1 cellular context compared by ENCODE assay signal in the genomic region with DNA sequence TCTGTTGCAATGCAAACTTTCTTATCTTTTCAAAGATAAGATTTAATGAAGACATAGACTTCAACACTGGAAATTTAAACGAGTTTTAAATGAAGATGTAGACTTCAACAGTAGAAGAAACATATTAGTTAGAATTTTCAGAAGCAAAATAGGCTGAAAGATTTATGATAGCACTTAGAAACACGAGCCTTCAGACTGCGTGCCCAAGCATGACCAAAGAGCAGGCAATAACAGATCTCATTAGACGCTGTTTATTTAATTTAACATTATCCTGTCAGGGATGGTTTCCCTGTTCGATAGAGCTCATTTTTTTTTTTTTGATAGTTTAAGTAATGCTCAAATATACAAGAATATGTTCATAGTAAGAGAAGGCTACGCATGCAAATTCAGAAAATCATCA.
TF ChIP-seq lines count a peak whose summit lies in the region.

No MANE protein-coding gene starts in this region.

TF ChIP-seq in HEK293, 187 proteins besides CTCF, POLR2A, EP300 and RAD21 (continued from another document and continues in another):
- TF ChIP-seq, protein P1, sequence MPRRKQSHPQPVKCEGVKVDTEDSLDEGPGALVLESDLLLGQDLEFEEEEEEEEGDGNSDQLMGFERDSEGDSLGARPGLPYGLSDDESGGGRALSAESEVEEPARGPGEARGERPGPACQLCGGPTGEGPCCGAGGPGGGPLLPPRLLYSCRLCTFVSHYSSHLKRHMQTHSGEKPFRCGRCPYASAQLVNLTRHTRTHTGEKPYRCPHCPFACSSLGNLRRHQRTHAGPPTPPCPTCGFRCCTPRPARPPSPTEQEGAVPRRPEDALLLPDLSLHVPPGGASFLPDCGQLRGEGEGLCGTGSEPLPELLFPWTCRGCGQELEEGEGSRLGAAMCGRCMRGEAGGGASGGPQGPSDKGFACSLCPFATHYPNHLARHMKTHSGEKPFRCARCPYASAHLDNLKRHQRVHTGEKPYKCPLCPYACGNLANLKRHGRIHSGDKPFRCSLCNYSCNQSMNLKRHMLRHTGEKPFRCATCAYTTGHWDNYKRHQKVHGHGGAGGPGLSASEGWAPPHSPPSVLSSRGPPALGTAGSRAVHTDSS (tag by site-specific recombination; IDR thresholded peaks at IDR 0.05) = no peak
- TF ChIP-seq ZNF311 (tag by site-specific recombination; IDR thresholded peaks at IDR 0.05; ENCODE audit: borderline replicate concordance) = no peak
- no peak for TF ChIP-seq HOXA7 (CRISPR knock-in tag; IDR thresholded peaks at IDR 0.05; ENCODE audit: borderline replicate concordance)
- TF ChIP-seq, protein P2, sequence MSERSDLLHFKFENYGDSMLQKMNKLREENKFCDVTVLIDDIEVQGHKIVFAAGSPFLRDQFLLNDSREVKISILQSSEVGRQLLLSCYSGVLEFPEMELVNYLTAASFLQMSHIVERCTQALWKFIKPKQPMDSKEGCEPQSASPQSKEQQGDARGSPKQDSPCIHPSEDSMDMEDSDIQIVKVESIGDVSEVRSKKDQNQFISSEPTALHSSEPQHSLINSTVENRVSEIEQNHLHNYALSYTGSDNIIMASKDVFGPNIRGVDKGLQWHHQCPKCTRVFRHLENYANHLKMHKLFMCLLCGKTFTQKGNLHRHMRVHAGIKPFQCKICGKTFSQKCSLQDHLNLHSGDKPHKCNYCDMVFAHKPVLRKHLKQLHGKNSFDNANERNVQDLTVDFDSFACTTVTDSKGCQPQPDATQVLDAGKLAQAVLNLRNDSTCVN (tag by site-specific recombination; optimal IDR thresholded peaks at IDR 0.05) = no peak
- TF ChIP-seq KLF10 (tag by site-specific recombination; IDR thresholded peaks at IDR 0.05) = peak; percentile 72
- peak; percentile 69 for TF ChIP-seq SP7 (tag by site-specific recombination; IDR thresholded peaks at IDR 0.05)
- TF ChIP-seq, protein P3, sequence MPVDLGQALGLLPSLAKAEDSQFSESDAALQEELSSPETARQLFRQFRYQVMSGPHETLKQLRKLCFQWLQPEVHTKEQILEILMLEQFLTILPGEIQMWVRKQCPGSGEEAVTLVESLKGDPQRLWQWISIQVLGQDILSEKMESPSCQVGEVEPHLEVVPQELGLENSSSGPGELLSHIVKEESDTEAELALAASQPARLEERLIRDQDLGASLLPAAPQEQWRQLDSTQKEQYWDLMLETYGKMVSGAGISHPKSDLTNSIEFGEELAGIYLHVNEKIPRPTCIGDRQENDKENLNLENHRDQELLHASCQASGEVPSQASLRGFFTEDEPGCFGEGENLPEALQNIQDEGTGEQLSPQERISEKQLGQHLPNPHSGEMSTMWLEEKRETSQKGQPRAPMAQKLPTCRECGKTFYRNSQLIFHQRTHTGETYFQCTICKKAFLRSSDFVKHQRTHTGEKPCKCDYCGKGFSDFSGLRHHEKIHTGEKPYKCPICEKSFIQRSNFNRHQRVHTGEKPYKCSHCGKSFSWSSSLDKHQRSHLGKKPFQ (tag by site-specific recombination; IDR thresholded peaks at IDR 0.05) = peak; percentile 72; the same call in 1 of the 2 replicates
- TF ChIP-seq, protein P4, sequence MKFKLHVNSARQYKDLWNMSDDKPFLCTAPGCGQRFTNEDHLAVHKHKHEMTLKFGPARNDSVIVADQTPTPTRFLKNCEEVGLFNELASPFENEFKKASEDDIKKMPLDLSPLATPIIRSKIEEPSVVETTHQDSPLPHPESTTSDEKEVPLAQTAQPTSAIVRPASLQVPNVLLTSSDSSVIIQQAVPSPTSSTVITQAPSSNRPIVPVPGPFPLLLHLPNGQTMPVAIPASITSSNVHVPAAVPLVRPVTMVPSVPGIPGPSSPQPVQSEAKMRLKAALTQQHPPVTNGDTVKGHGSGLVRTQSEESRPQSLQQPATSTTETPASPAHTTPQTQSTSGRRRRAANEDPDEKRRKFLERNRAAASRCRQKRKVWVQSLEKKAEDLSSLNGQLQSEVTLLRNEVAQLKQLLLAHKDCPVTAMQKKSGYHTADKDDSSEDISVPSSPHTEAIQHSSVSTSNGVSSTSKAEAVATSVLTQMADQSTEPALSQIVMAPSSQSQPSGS (tag by site-specific recombination; IDR thresholded peaks at IDR 0.05; ENCODE audit: low read depth) = no peak
- TF ChIP-seq, protein P5, sequence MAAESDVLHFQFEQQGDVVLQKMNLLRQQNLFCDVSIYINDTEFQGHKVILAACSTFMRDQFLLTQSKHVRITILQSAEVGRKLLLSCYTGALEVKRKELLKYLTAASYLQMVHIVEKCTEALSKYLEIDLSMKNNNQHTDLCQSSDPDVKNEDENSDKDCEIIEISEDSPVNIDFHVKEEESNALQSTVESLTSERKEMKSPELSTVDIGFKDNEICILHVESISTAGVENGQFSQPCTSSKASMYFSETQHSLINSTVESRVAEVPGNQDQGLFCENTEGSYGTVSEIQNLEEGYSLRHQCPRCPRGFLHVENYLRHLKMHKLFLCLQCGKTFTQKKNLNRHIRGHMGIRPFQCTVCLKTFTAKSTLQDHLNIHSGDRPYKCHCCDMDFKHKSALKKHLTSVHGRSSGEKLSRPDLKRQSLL (tag by site-specific recombination; IDR thresholded peaks at IDR 0.05) = no peak
- no peak for TF ChIP-seq BCL11B (tag by site-specific recombination; IDR thresholded peaks at IDR 0.05; ENCODE audit: low read depth)
- no peak for TF ChIP-seq SCRT2 (tag by site-specific recombination; IDR thresholded peaks at IDR 0.05)
- TF ChIP-seq OVOL3 (tag by site-specific recombination; IDR thresholded peaks at IDR 0.05) = peak; percentile 71; the same call in 1 of the 2 replicates
- TF ChIP-seq ZNF366 (tag by site-specific recombination; conservative IDR thresholded peaks at IDR 0.05) = peak; percentile 45; the same call in 1 of the 2 replicates
- no peak for TF ChIP-seq ZNF24 (tag by site-specific recombination; IDR thresholded peaks at IDR 0.05)
- TF ChIP-seq, protein P6, sequence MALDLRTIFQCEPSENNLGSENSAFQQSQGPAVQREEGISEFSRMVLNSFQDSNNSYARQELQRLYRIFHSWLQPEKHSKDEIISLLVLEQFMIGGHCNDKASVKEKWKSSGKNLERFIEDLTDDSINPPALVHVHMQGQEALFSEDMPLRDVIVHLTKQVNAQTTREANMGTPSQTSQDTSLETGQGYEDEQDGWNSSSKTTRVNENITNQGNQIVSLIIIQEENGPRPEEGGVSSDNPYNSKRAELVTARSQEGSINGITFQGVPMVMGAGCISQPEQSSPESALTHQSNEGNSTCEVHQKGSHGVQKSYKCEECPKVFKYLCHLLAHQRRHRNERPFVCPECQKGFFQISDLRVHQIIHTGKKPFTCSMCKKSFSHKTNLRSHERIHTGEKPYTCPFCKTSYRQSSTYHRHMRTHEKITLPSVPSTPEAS (tag by site-specific recombination; IDR thresholded peaks at IDR 0.05) = no peak
- TF ChIP-seq, protein P7, sequence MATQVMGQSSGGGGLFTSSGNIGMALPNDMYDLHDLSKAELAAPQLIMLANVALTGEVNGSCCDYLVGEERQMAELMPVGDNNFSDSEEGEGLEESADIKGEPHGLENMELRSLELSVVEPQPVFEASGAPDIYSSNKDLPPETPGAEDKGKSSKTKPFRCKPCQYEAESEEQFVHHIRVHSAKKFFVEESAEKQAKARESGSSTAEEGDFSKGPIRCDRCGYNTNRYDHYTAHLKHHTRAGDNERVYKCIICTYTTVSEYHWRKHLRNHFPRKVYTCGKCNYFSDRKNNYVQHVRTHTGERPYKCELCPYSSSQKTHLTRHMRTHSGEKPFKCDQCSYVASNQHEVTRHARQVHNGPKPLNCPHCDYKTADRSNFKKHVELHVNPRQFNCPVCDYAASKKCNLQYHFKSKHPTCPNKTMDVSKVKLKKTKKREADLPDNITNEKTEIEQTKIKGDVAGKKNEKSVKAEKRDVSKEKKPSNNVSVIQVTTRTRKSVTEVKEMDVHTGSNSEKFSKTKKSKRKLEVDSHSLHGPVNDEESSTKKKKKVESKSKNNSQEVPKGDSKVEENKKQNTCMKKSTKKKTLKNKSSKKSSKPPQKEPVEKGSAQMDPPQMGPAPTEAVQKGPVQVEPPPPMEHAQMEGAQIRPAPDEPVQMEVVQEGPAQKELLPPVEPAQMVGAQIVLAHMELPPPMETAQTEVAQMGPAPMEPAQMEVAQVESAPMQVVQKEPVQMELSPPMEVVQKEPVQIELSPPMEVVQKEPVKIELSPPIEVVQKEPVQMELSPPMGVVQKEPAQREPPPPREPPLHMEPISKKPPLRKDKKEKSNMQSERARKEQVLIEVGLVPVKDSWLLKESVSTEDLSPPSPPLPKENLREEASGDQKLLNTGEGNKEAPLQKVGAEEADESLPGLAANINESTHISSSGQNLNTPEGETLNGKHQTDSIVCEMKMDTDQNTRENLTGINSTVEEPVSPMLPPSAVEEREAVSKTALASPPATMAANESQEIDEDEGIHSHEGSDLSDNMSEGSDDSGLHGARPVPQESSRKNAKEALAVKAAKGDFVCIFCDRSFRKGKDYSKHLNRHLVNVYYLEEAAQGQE (tag by site-specific recombination; IDR thresholded peaks at IDR 0.05) = no peak
- no peak for TF ChIP-seq ZNF132 (tag by site-specific recombination; IDR thresholded peaks at IDR 0.05; ENCODE audit: borderline replicate concordance)
- TF ChIP-seq, protein P8, sequence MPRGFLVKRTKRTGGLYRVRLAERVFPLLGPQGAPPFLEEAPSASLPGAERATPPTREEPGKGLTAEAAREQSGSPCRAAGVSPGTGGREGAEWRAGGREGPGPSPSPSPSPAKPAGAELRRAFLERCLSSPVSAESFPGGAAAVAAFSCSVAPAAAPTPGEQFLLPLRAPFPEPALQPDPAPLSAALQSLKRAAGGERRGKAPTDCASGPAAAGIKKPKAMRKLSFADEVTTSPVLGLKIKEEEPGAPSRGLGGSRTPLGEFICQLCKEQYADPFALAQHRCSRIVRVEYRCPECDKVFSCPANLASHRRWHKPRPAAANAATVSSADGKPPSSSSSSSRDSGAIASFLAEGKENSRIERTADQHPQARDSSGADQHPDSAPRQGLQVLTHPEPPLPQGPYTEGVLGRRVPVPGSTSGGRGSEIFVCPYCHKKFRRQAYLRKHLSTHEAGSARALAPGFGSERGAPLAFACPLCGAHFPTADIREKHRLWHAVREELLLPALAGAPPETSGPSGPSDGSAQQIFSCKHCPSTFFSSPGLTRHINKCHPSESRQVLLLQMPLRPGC (tag by site-specific recombination; IDR thresholded peaks at IDR 0.05) = peak; percentile 88
- TF ChIP-seq ZFP37 (tag by site-specific recombination; IDR thresholded peaks at IDR 0.05) = no peak
- TF ChIP-seq ZNF747 (tag by site-specific recombination; IDR thresholded peaks at IDR 0.05) = no peak
- TF ChIP-seq SALL2 (tag by site-specific recombination; IDR thresholded peaks at IDR 0.05; ENCODE audit: borderline replicate concordance) = no peak
- TF ChIP-seq ZNF664 (tag by site-specific recombination; IDR thresholded peaks at IDR 0.05) = peak; percentile 54
- TF ChIP-seq ZNF169 (tag by site-specific recombination; IDR thresholded peaks at IDR 0.05) = no peak
- no peak for TF ChIP-seq ZNF558 (tag by site-specific recombination; IDR thresholded peaks at IDR 0.05)
- TF ChIP-seq SETDB1 (IDR thresholded peaks at IDR 0.05; ENCODE audit: insufficient read length, low read length) = peak; percentile 17
- TF ChIP-seq ZSCAN30 (tag by site-specific recombination; IDR thresholded peaks at IDR 0.05) = peak; percentile 85
- TF ChIP-seq ZNF202 (tag by site-specific recombination; IDR thresholded peaks at IDR 0.05; ENCODE audit: borderline replicate concordance) = no peak
- TF ChIP-seq, protein P9, sequence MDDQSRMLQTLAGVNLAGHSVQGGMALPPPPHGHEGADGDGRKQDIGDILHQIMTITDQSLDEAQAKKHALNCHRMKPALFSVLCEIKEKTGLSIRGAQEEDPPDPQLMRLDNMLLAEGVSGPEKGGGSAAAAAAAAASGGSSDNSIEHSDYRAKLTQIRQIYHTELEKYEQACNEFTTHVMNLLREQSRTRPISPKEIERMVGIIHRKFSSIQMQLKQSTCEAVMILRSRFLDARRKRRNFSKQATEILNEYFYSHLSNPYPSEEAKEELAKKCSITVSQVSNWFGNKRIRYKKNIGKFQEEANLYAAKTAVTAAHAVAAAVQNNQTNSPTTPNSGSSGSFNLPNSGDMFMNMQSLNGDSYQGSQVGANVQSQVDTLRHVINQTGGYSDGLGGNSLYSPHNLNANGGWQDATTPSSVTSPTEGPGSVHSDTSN (CRISPR knock-in tag; IDR thresholded peaks at IDR 0.05) = no peak
- 0 out of 2 replicates have a peak, but pooled peaks have one; percentile 33 for TF ChIP-seq ZSCAN23 (tag by site-specific recombination; IDR thresholded peaks at IDR 0.05)
- TF ChIP-seq, protein P10, sequence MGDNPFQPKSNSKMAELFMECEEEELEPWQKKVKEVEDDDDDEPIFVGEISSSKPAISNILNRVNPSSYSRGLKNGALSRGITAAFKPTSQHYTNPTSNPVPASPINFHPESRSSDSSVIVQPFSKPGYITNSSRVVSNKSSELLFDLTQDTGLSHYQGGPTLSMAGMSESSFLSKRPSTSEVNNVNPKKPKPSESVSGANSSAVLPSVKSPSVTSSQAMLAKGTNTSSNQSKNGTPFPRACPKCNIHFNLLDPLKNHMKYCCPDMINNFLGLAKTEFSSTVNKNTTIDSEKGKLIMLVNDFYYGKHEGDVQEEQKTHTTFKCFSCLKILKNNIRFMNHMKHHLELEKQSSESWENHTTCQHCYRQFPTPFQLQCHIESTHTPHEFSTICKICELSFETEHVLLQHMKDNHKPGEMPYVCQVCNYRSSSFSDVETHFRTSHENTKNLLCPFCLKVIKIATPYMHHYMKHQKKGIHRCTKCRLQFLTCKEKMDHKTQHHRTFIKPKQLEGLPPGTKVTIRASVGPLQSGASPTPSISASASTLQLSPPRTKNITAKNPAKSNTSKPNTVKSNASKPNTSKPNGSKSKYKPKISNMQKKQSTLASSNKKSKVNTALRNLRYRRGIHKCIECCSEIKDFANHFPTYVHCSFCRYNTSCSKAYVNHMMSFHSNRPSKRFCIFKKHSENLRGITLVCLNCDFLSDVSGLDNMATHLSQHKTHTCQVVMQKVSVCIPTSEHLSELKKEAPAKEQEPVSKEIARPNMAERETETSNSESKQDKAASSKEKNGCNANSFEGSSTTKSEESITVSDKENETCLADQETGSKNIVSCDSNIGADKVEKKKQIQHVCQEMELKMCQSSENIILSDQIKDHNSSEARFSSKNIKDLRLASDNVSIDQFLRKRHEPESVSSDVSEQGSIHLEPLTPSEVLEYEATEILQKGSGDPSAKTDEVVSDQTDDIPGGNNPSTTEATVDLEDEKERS (tag by site-specific recombination; IDR thresholded peaks at IDR 0.05) = no peak
- no peak for TF ChIP-seq ZBTB20 (tag by site-specific recombination; IDR thresholded peaks at IDR 0.05)
- TF ChIP-seq ZNF16 (tag by site-specific recombination; IDR thresholded peaks at IDR 0.05; ENCODE audit: low read depth) = no peak
- no peak for TF ChIP-seq ZNF341 (tag by site-specific recombination; IDR thresholded peaks at IDR 0.05; ENCODE audit: low read depth)
- TF ChIP-seq KLF8 (tag by site-specific recombination; IDR thresholded peaks at IDR 0.05) = 0 out of 2 replicates have a peak, but pooled peaks have one; percentile 26
